Comparison of ENCODE assay signal across 2 cellular contexts in the genomic region with DNA sequence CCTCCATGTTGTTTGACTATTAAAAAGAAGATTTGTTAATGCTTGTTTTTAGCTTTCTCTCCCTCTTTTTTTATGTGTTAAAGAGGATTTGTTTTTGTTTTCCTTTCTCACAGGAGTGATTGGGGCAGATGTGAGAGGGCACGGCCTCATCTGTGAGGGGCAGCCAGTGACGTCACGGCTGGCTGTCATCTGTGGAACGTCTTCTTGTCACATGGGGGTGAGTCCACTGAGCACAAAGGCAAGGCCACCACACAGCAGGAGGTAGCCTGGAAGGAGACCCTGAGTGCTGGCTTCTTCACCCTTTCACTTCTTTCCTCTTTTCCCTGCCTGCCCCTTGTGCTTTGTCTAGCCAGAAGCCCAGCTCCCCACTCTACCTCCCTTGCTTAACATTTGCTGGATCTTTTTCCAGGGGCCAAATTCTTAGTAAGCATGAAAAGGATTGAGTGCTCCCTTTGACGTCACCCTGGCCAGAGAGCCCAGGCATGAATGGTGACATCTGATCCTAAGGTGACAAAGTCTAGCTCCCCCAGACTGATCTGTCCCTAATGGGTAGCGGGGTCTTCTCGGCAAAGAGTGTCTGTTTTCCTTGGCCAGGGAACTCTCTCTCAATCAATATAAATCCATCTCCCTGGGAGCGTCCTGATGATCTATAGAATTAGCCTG.
TF ChIP-seq lines count a peak whose summit lies in the region.

No MANE protein-coding gene starts in this region.

TF ChIP-seq in GM23338, 12 proteins besides CTCF, POLR2A, EP300 and RAD21:
- TF ChIP-seq NANOG (IDR thresholded peaks at IDR 0.05; ENCODE audit: borderline replicate concordance): no peak
- TF ChIP-seq STAT1 (IDR thresholded peaks at IDR 0.05; ENCODE audit: unreplicated experiment): no peak
- TF ChIP-seq POLR2AphosphoS5 (IDR thresholded peaks at IDR 0.05; ENCODE audit: low read depth): no peak

TF ChIP-seq in HepG2, 621 proteins besides CTCF, POLR2A, EP300 and RAD21:
- TF ChIP-seq ZNF770 (CRISPR knock-in tag; IDR thresholded peaks at IDR 0.05): no peak
- TF ChIP-seq YEATS4 (CRISPR knock-in tag; IDR thresholded peaks at IDR 0.05; ENCODE audit: borderline replicate concordance): no peak
- TF ChIP-seq HNF4A (CRISPR knock-in tag; IDR thresholded peaks at IDR 0.05): 0 out of 2 replicates have a peak, but pooled peaks have one; percentile 17
- TF ChIP-seq TGIF2 (CRISPR knock-in tag; IDR thresholded peaks at IDR 0.05): no peak
- TF ChIP-seq NCOA5 (CRISPR knock-in tag; IDR thresholded peaks at IDR 0.05): no peak
- TF ChIP-seq SP140L (CRISPR knock-in tag; IDR thresholded peaks at IDR 0.05; ENCODE audit: borderline replicate concordance): no peak
- TF ChIP-seq ZIK1 (CRISPR knock-in tag; IDR thresholded peaks at IDR 0.05; ENCODE audit: borderline replicate concordance, low read depth): no peak
- TF ChIP-seq, protein P1, sequence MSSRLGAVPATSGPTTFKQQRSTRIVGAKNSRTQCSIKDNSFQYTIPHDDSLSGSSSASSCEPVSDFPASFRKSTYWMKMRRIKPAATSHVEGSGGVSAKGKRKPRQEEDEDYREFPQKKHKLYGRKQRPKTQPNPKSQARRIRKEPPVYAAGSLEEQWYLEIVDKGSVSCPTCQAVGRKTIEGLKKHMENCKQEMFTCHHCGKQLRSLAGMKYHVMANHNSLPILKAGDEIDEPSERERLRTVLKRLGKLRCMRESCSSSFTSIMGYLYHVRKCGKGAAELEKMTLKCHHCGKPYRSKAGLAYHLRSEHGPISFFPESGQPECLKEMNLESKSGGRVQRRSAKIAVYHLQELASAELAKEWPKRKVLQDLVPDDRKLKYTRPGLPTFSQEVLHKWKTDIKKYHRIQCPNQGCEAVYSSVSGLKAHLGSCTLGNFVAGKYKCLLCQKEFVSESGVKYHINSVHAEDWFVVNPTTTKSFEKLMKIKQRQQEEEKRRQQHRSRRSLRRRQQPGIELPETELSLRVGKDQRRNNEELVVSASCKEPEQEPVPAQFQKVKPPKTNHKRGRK (CRISPR knock-in tag; IDR thresholded peaks at IDR 0.05): no peak
- TF ChIP-seq ARNTL (CRISPR knock-in tag; IDR thresholded peaks at IDR 0.05): no peak
- no peak for TF ChIP-seq ZNF24 (IDR thresholded peaks at IDR 0.05)
- peak; percentile 47 for TF ChIP-seq CREB1 (IDR thresholded peaks at IDR 0.05)
- no peak for TF ChIP-seq CREB1 (CRISPR knock-in tag; IDR thresholded peaks at IDR 0.05)
- TF ChIP-seq, protein P2, sequence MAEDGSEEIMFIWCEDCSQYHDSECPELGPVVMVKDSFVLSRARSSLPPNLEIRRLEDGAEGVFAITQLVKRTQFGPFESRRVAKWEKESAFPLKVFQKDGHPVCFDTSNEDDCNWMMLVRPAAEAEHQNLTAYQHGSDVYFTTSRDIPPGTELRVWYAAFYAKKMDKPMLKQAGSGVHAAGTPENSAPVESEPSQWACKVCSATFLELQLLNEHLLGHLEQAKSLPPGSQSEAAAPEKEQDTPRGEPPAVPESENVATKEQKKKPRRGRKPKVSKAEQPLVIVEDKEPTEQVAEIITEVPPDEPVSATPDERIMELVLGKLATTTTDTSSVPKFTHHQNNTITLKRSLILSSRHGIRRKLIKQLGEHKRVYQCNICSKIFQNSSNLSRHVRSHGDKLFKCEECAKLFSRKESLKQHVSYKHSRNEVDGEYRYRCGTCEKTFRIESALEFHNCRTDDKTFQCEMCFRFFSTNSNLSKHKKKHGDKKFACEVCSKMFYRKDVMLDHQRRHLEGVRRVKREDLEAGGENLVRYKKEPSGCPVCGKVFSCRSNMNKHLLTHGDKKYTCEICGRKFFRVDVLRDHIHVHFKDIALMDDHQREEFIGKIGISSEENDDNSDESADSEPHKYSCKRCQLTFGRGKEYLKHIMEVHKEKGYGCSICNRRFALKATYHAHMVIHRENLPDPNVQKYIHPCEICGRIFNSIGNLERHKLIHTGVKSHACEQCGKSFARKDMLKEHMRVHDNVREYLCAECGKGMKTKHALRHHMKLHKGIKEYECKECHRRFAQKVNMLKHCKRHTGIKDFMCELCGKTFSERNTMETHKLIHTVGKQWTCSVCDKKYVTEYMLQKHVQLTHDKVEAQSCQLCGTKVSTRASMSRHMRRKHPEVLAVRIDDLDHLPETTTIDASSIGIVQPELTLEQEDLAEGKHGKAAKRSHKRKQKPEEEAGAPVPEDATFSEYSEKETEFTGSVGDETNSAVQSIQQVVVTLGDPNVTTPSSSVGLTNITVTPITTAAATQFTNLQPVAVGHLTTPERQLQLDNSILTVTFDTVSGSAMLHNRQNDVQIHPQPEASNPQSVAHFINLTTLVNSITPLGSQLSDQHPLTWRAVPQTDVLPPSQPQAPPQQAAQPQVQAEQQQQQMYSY (CRISPR knock-in tag; IDR thresholded peaks at IDR 0.05): no peak
- no peak for TF ChIP-seq KDM5A (IDR thresholded peaks at IDR 0.05; ENCODE audit: borderline replicate concordance, low read length)
- no peak for TF ChIP-seq NONO (IDR thresholded peaks at IDR 0.05)
- TF ChIP-seq NONO (CRISPR knock-in tag; conservative IDR thresholded peaks at IDR 0.05): no peak
- no peak for TF ChIP-seq RNF219 (CRISPR knock-in tag; IDR thresholded peaks at IDR 0.05)
- peak; percentile 77 for TF ChIP-seq ZNF263 (CRISPR knock-in tag; IDR thresholded peaks at IDR 0.05)
- TF ChIP-seq, protein P3, sequence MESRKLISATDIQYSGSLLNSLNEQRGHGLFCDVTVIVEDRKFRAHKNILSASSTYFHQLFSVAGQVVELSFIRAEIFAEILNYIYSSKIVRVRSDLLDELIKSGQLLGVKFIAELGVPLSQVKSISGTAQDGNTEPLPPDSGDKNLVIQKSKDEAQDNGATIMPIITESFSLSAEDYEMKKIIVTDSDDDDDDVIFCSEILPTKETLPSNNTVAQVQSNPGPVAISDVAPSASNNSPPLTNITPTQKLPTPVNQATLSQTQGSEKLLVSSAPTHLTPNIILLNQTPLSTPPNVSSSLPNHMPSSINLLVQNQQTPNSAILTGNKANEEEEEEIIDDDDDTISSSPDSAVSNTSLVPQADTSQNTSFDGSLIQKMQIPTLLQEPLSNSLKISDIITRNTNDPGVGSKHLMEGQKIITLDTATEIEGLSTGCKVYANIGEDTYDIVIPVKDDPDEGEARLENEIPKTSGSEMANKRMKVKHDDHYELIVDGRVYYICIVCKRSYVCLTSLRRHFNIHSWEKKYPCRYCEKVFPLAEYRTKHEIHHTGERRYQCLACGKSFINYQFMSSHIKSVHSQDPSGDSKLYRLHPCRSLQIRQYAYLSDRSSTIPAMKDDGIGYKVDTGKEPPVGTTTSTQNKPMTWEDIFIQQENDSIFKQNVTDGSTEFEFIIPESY (CRISPR knock-in tag; IDR thresholded peaks at IDR 0.05): no peak
- TF ChIP-seq ZNF792 (CRISPR knock-in tag; IDR thresholded peaks at IDR 0.05): no peak
- TF ChIP-seq, protein P4, sequence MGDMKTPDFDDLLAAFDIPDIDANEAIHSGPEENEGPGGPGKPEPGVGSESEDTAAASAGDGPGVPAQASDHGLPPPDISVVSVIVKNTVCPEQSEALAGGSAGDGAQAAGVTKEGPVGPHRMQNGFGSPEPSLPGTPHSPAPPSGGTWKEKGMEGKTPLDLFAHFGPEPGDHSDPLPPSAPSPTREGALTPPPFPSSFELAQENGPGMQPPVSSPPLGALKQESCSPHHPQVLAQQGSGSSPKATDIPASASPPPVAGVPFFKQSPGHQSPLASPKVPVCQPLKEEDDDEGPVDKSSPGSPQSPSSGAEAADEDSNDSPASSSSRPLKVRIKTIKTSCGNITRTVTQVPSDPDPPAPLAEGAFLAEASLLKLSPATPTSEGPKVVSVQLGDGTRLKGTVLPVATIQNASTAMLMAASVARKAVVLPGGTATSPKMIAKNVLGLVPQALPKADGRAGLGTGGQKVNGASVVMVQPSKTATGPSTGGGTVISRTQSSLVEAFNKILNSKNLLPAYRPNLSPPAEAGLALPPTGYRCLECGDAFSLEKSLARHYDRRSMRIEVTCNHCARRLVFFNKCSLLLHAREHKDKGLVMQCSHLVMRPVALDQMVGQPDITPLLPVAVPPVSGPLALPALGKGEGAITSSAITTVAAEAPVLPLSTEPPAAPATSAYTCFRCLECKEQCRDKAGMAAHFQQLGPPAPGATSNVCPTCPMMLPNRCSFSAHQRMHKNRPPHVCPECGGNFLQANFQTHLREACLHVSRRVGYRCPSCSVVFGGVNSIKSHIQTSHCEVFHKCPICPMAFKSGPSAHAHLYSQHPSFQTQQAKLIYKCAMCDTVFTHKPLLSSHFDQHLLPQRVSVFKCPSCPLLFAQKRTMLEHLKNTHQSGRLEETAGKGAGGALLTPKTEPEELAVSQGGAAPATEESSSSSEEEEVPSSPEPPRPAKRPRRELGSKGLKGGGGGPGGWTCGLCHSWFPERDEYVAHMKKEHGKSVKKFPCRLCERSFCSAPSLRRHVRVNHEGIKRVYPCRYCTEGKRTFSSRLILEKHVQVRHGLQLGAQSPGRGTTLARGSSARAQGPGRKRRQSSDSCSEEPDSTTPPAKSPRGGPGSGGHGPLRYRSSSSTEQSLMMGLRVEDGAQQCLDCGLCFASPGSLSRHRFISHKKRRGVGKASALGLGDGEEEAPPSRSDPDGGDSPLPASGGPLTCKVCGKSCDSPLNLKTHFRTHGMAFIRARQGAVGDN (CRISPR knock-in tag; IDR thresholded peaks at IDR 0.05): peak; percentile 35
